25 cellular contexts compared by ENCODE assay signal in genomic region chr16:25771216-25771615, GRCh38.
"Had no signal": no experiment of that assay in that cellular context is flagged by ENCODE, and none has a peak within 500 bp of the region (broad histone marks: within the 10 kb centered on the region; RNA-seq: fewer than 3 reads in every experiment).

No MANE protein-coding gene starts in this region.

- ATAC-seq: natural killer cell; psoas muscle; right cardiac atrium; right lobe of liver; stimulated activated effector memory CD8-positive, alpha-beta T cell treated with anti-CD3 and anti-CD28 coated beads, Interleukin-12 subunit alpha, Interleukin-12 subunit beta, amount 100 ng/mL, for 72 hours; stimulated activated naive B cell treated with anti-CD40 and anti-IgM and Interleukin-4, amounts not matched to agents 10 μg/mL and 1 μg/mL and 100 μg/mL, for 72 hours had no signal

- H3K9ac ChIP-seq: neural progenitor cell, parathyroid adenoma had no signal

- FAIRE-seq: small intestine had no signal

- H3K27ac ChIP-seq: neural progenitor cell, ovary, parathyroid adenoma, psoas muscle, right lobe of liver, sigmoid colon, stomach, thoracic aorta, thyroid gland, tibial nerve, upper lobe of left lung, uterus had no signal

- H3K36me3 ChIP-seq: neural progenitor cell, ovary, right lobe of liver, sigmoid colon, stomach, thoracic aorta, thyroid gland, tibial nerve, upper lobe of left lung, uterus had no signal

- H2AFZ ChIP-seq: neural progenitor cell, parathyroid adenoma had no signal

- H3K79me2 ChIP-seq: parathyroid adenoma had no signal

- H3K9me3 ChIP-seq: ovary, psoas muscle, right lobe of liver, sigmoid colon, stomach, thyroid gland, upper lobe of left lung, uterus had no signal

- H3K4me3 ChIP-seq: neural progenitor cell, ovary, psoas muscle, right lobe of liver, sigmoid colon, stomach, thoracic aorta, thyroid gland, tibial nerve, upper lobe of left lung, uterus had no signal

- H3K27me3 ChIP-seq: neural progenitor cell, ovary, right lobe of liver, sigmoid colon, stomach, thyroid gland, tibial nerve, upper lobe of left lung, uterus had no signal

- H3K4me1 ChIP-seq: neural progenitor cell, parathyroid adenoma, psoas muscle, right lobe of liver, sigmoid colon, stomach, thyroid gland, tibial nerve, upper lobe of left lung, uterus had no signal

- DNase-seq: natural killer cell; occipital lobe; ovary; posterior cingulate gyrus; psoas muscle; right cardiac atrium; right lobe of liver; sigmoid colon; small intestine; stimulated activated CD4-positive, alpha-beta T cell treated with anti-CD3 and anti-CD28 coated beads, Interleukin-15, amount 100 ng/mL, for 24 hours; stimulated activated CD4-positive, alpha-beta T cell treated with anti-CD3 and anti-CD28 coated beads, Interleukin-2, amount 100 ng/mL, for 24 hours; stimulated activated CD4-positive, alpha-beta T cell treated with anti-CD3 and anti-CD28 coated beads, Interleukin-2, amount 100 ng/mL, for 48 hours; stimulated activated CD4-positive, alpha-beta T cell treated with anti-CD3 and anti-CD28 coated beads, Interleukin-4, amount 100 ng/mL, for 24 hours; stimulated activated naive B cell treated with anti-CD40 and anti-IgM and Interleukin-4, amounts not matched to agents 10 μg/mL and 1 μg/mL and 100 μg/mL, for 72 hours; stimulated activated naive CD4-positive, alpha-beta T cell treated with Interleukin-2 at 50 U/mL for 16 hours; stomach; thyroid gland; trophoblast cell; upper lobe of left lung; uterus had no signal

- H3K4me2 ChIP-seq: neural progenitor cell had no signal
